9 cellular contexts compared by ENCODE assay signal in the genomic region with DNA sequence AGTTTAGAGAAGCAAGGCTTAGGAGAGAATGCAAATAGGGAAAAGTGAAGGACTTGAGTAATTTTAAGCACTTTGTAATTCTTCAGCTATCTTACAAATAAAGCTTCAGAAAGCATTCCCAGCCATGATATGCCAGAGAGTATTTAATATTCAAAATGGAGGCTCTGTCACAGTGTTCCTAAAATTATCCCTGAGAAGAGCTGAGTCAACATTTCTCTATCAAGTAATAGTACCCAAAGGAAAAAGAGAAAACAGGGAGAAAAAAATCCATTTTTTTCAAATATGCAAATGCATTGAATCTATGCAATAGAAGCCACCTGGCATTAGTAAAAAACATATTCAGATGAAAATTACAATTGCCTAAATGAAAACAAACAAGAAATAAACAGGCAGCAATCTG.
"Had no signal": no experiment of that assay in that cellular context is flagged by ENCODE, and none has a peak within 500 bp of the region (broad histone marks: within the 10 kb centered on the region; RNA-seq: fewer than 3 reads in every experiment).

No MANE protein-coding gene starts in this region.

- ATAC-seq: HCT116 had no signal

- H3K9me3 Mint-ChIP-seq: IgD-negative memory B cell had no signal

- DNase-seq: GM23248, GOT3, HFFc6, KG1 had no signal

- H3K4me3 Mint-ChIP-seq: HFFc6, IgD-negative memory B cell had no signal

- H3K9me3 ChIP-seq: HAP-1 had no signal

- H3K36me3 ChIP-seq: HAP-1 had no signal

- H3K4me3 ChIP-seq: GM23248, HAP-1 had no signal

- H3K9ac ChIP-seq: GM23248 had no signal

- H3K4me1 ChIP-seq: HAP-1 had no signal

- FAIRE-seq: H54 had no signal

- H3K4me1 Mint-ChIP-seq: IgD-negative memory B cell had no signal

- H2AFZ ChIP-seq: GM23248 had no signal

- H3K27me3 Mint-ChIP-seq: IgD-negative memory B cell had no signal

- H3K27ac Mint-ChIP-seq: HFFc6, IgD-negative memory B cell had no signal

- H3K36me3 Mint-ChIP-seq: IgD-negative memory B cell had no signal

- H3K27ac ChIP-seq: GM23248, HL-60 had no signal
